34 cellular contexts compared by ENCODE assay signal in the genomic region with DNA sequence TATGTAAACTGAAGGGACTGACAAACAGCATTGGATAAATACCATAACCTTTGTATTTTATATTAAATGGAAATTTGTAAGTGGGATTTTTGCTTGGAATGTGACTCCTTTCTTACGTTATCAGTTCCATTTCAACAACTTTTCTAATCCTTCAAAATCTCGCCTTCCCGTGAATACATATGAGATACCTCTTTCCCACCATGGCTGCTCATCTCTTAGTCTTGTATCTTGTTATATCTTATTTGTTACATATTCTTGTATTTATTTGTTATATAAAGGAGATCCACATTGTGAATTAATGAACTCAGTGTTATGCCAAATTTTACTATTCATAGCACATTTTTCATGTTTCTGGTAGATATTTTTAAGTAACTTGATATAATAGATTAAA.
"Had no signal": no experiment of that assay in that cellular context is flagged by ENCODE, and none has a peak within 500 bp of the region (broad histone marks: within the 10 kb centered on the region; RNA-seq: fewer than 3 reads in every experiment).

No MANE protein-coding gene starts in this region.

- DNase-seq: Karpas-422, Kasumi-1, MG63, MM.1S, MV-4-11, NCI-H1048, NCI-H1092, NCI-H1092 treated with DMSO at 0.1 percent for 48 hours, NCI-H1105, NCI-H1105 treated with DMSO at 0.1 percent for 48 hours, NCI-H1417, NCI-H1417 treated with DMSO at 0.1 percent for 48 hours, NCI-H1436, NCI-H1436 treated with DMSO at 0.1 percent for 48 hours, NCI-H146, NCI-H1694, NCI-H1694 treated with DMSO at 0.1 percent for 48 hours, NCI-H187, NCI-H187 treated with DMSO at 0.1 percent for 48 hours, NCI-H1930, NCI-H2029, NCI-H2029 treated with DMSO at 0.1 percent for 48 hours, NCI-H2081, NCI-H2081 treated with DMSO at 0.1 percent for 48 hours, NCI-H2107, NCI-H2171, NCI-H2171 treated with DMSO at 0.1 percent for 48 hours, NCI-H2227 treated with DMSO at 0.1 percent for 48 hours, NCI-H226, NCI-H345, NCI-H446, NCI-H446 treated with DMSO at 0.1 percent for 48 hours, NCI-H510A had no signal

- H3K9ac ChIP-seq: KMS-11 had no signal

- H3K27ac ChIP-seq: KMS-11 had no signal

- H3K4me3 ChIP-seq: MG63 had no signal

- H3K4me2 ChIP-seq: KMS-11 had no signal

- H3K27me3 ChIP-seq: MG63 had no signal

- H3K9me3 ChIP-seq: MG63 had no signal

- H3K36me3 ChIP-seq: MG63 had no signal
